ENCODE assay signal across 34 cellular contexts in genomic region chr12:15234508-15234907, GRCh38. TPM values are rescaled to one million over a fixed set of nuclear protein-coding genes. Genes with fewer than 3 reads are reported as not detected.
"Had no signal": no experiment of that assay in that cellular context is flagged by ENCODE, and none has a peak within 500 bp of the region (broad histone marks: within the 10 kb centered on the region; RNA-seq: fewer than 3 reads in every experiment).

No MANE protein-coding gene starts in this region.

- ATAC-seq: activated CD8-positive, alpha-beta T cell treated with anti-CD3 and anti-CD28 coated beads for 36 hours; activated naive CD8-positive, alpha-beta T cell treated with anti-CD3 and anti-CD28 coated beads, Interleukin-2, amount 50 U/mL, for 24 hours had no signal

- H3K4me1 ChIP-seq: ascending aorta had no signal

- H3K27ac ChIP-seq: ascending aorta, VCaP had no signal

- DNase-seq: activated CD4-positive, alpha-beta memory T cell treated with anti-CD3 and anti-CD28 coated beads for 36 hours; activated CD4-positive, alpha-beta T cell treated with anti-CD3 and anti-CD28 coated beads for 4 hours; activated CD4-positive, alpha-beta T cell treated with anti-CD3 and anti-CD28 coated beads, Interleukin-2, amount 10 ng/mL, durations not matched to agents 24 days and 14 days; activated CD4-positive, alpha-beta T cell treated with anti-CD3 and anti-CD28 coated beads, Interleukin-2, amount 50 U/mL, for 1 hour; activated CD4-positive, alpha-beta T cell treated with anti-CD3 and anti-CD28 coated beads, Interleukin-2, amount 50 U/mL, for 4 hours; activated CD4-positive, CD25-positive, alpha-beta regulatory T cell; activated CD4-positive, CD25-positive, alpha-beta regulatory T cell treated with anti-CD3 and anti-CD28 coated beads, Interleukin-2, amount 50 U/mL, for 72 hours; activated CD8-positive, alpha-beta memory T cell treated with anti-CD3 and anti-CD28 coated beads, Interleukin-2, amount 50 U/mL, for 4 hours; activated CD8-positive, alpha-beta T cell treated with anti-CD3 and anti-CD28 coated beads for 36 hours; activated effector memory CD4-positive, alpha-beta T cell treated with Interleukin-2 at 50 U/mL for 16 hours; activated gamma-delta T cell; activated naive CD4-positive, alpha-beta T cell treated with anti-CD3 and anti-CD28 coated beads, Interleukin-2, amount 10 ng/mL, durations not matched to agents 7 days and 5 days; activated naive CD4-positive, alpha-beta T cell treated with Interleukin-2 at 50 U/mL for 16 hours; activated naive CD8-positive, alpha-beta T cell treated with anti-CD3 and anti-CD28 coated beads, Interleukin-2, amount 10 ng/mL, durations not matched to agents 7 days and 5 days; activated naive CD8-positive, alpha-beta T cell treated with anti-CD3 and anti-CD28 coated beads, Interleukin-2, amount 50 U/mL, for 24 hours; activated T-cell treated with anti-CD3 and anti-CD28 coated beads for 4 hours; activated T-cell treated with anti-CD3 and anti-CD28 coated beads, Interleukin-2, amount 50 U/mL, for 24 hours; activated T-cell treated with anti-CD3 and anti-CD28 coated beads, Interleukin-2, amount 50 U/mL, for 48 hours; amygdala; anterior cingulate cortex; central memory CD4-positive, alpha-beta T cell; SW 1271; T-helper 1 cell; T-helper 2 cell; T-helper 9 cell had no signal

- H3K4me3 ChIP-seq: ascending aorta had no signal

- H3K27ac Mint-ChIP-seq: activated CD4-positive, alpha-beta memory T cell treated with anti-CD3 and anti-CD28 coated beads for 36 hours; activated CD4-positive, alpha-beta T cell treated with anti-CD3 and anti-CD28 coated beads, Interleukin-2, amount 10 ng/mL, durations not matched to agents 24 days and 14 days; activated CD8-positive, alpha-beta T cell treated with anti-CD3 and anti-CD28 coated beads for 36 hours; activated naive CD4-positive, alpha-beta T cell treated with anti-CD3 and anti-CD28 coated beads, Interleukin-2, amount 10 ng/mL, durations not matched to agents 7 days and 5 days; activated naive CD4-positive, alpha-beta T cell treated with anti-CD3 and anti-CD28 coated beads, Interleukin-2, amount 50 U/mL, for 24 hours; activated naive CD8-positive, alpha-beta T cell; activated naive CD8-positive, alpha-beta T cell treated with anti-CD3 and anti-CD28 coated beads, Interleukin-2, amount 10 ng/mL, durations not matched to agents 7 days and 5 days; activated naive CD8-positive, alpha-beta T cell treated with anti-CD3 and anti-CD28 coated beads, Interleukin-2, amount 50 U/mL, for 24 hours; activated T-cell treated with anti-CD3 and anti-CD28 coated beads, Interleukin-2, amount 50 U/mL, for 24 hours; activated T-helper 2 cell treated with anti-CD3 and anti-CD28 coated beads, Interferon-gamma antibody, Interleukin-2, Interleukin-4, amounts not matched to agents 10 μg/mL and 5 μg/mL and 100 μg/mL, durations not matched to agents 14 hours and 24 hours and 36 hours; brain; T-helper 1 cell treated with Interleukin-12 subunit alpha and Interleukin-12 subunit beta and Interleukin-4 antibody, amounts not matched to agents 30 μg/mL and 1 μg/mL, for 36 hours; T-helper 2 cell treated with Interferon-gamma antibody and Interleukin-4, amounts not matched to agents 5 μg/mL and 100 μg/mL, for 36 hours had no signal

- H3K4me1 Mint-ChIP-seq: activated CD4-positive, alpha-beta T cell treated with anti-CD3 and anti-CD28 coated beads, Interleukin-2, amount 10 ng/mL, durations not matched to agents 24 days and 14 days; activated naive CD4-positive, alpha-beta T cell treated with anti-CD3 and anti-CD28 coated beads, Interleukin-2, amount 10 ng/mL, durations not matched to agents 7 days and 5 days; activated naive CD4-positive, alpha-beta T cell treated with anti-CD3 and anti-CD28 coated beads, Interleukin-2, amount 50 U/mL, for 24 hours; activated naive CD8-positive, alpha-beta T cell treated with anti-CD3 and anti-CD28 coated beads, Interleukin-2, amount 10 ng/mL, durations not matched to agents 7 days and 5 days; activated naive CD8-positive, alpha-beta T cell treated with anti-CD3 and anti-CD28 coated beads, Interleukin-2, amount 50 U/mL, for 24 hours had no signal

- H3K4me3 Mint-ChIP-seq: activated CD4-positive, alpha-beta memory T cell treated with anti-CD3 and anti-CD28 coated beads for 36 hours; activated CD4-positive, alpha-beta T cell treated with anti-CD3 and anti-CD28 coated beads, Interleukin-2, amount 10 ng/mL, durations not matched to agents 24 days and 14 days; activated CD8-positive, alpha-beta T cell treated with anti-CD3 and anti-CD28 coated beads for 36 hours; activated naive CD4-positive, alpha-beta T cell treated with anti-CD3 and anti-CD28 coated beads, Interleukin-2, amount 10 ng/mL, durations not matched to agents 7 days and 5 days; activated naive CD4-positive, alpha-beta T cell treated with anti-CD3 and anti-CD28 coated beads, Interleukin-2, amount 50 U/mL, for 24 hours; activated naive CD8-positive, alpha-beta T cell; activated naive CD8-positive, alpha-beta T cell treated with anti-CD3 and anti-CD28 coated beads, Interleukin-2, amount 10 ng/mL, durations not matched to agents 7 days and 5 days; activated naive CD8-positive, alpha-beta T cell treated with anti-CD3 and anti-CD28 coated beads, Interleukin-2, amount 50 U/mL, for 24 hours; activated T-cell treated with anti-CD3 and anti-CD28 coated beads, Interleukin-2, amount 50 U/mL, for 24 hours; brain; T-helper 1 cell treated with Interleukin-12 subunit alpha and Interleukin-12 subunit beta and Interleukin-4 antibody, amounts not matched to agents 30 μg/mL and 1 μg/mL, for 36 hours; T-helper 2 cell treated with Interferon-gamma antibody and Interleukin-4, amounts not matched to agents 5 μg/mL and 100 μg/mL, for 36 hours had no signal

- H3K36me3 ChIP-seq: ascending aorta had no signal

- H3K36me3 Mint-ChIP-seq: activated CD4-positive, alpha-beta memory T cell treated with anti-CD3 and anti-CD28 coated beads for 36 hours; activated naive CD4-positive, alpha-beta T cell treated with anti-CD3 and anti-CD28 coated beads, Interleukin-2, amount 10 ng/mL, durations not matched to agents 7 days and 5 days; activated naive CD4-positive, alpha-beta T cell treated with anti-CD3 and anti-CD28 coated beads, Interleukin-2, amount 50 U/mL, for 24 hours; activated naive CD8-positive, alpha-beta T cell; activated naive CD8-positive, alpha-beta T cell treated with anti-CD3 and anti-CD28 coated beads, Interleukin-2, amount 10 ng/mL, durations not matched to agents 7 days and 5 days; brain had no signal

- H3K9me3 Mint-ChIP-seq: activated CD4-positive, alpha-beta memory T cell treated with anti-CD3 and anti-CD28 coated beads for 36 hours; activated CD4-positive, alpha-beta T cell treated with anti-CD3 and anti-CD28 coated beads, Interleukin-2, amount 10 ng/mL, durations not matched to agents 24 days and 14 days; activated CD8-positive, alpha-beta T cell treated with anti-CD3 and anti-CD28 coated beads for 36 hours; activated naive CD4-positive, alpha-beta T cell treated with anti-CD3 and anti-CD28 coated beads, Interleukin-2, amount 10 ng/mL, durations not matched to agents 7 days and 5 days; activated naive CD4-positive, alpha-beta T cell treated with anti-CD3 and anti-CD28 coated beads, Interleukin-2, amount 50 U/mL, for 24 hours; activated naive CD8-positive, alpha-beta T cell treated with anti-CD3 and anti-CD28 coated beads, Interleukin-2, amount 10 ng/mL, durations not matched to agents 7 days and 5 days; activated naive CD8-positive, alpha-beta T cell treated with anti-CD3 and anti-CD28 coated beads, Interleukin-2, amount 50 U/mL, for 24 hours; activated T-cell treated with anti-CD3 and anti-CD28 coated beads, Interleukin-2, amount 50 U/mL, for 24 hours; activated T-helper 2 cell treated with anti-CD3 and anti-CD28 coated beads, Interferon-gamma antibody, Interleukin-2, Interleukin-4, amounts not matched to agents 10 μg/mL and 5 μg/mL and 100 μg/mL, durations not matched to agents 14 hours and 24 hours and 36 hours; T-helper 1 cell treated with Interleukin-12 subunit alpha and Interleukin-12 subunit beta and Interleukin-4 antibody, amounts not matched to agents 30 μg/mL and 1 μg/mL, for 36 hours; T-helper 2 cell treated with Interferon-gamma antibody and Interleukin-4, amounts not matched to agents 5 μg/mL and 100 μg/mL, for 36 hours had no signal

- H3K27me3 ChIP-seq: ascending aorta had no signal

- H3K9me3 ChIP-seq: ascending aorta had no signal

RNA-seq across cellular contexts. Expression of gene RERG, which starts 13.3 kb away (rescaled TPM):
- total RNA-seq: activated CD4-positive, alpha-beta memory T cell treated with anti-CD3 and anti-CD28 coated beads for 36 hours; activated CD4-positive, alpha-beta T cell treated with anti-CD3 and anti-CD28 coated beads, Interleukin-2, amount 10 ng/mL, durations not matched to agents 24 days and 14 days; activated CD8-positive, alpha-beta memory T cell treated with anti-CD3 and anti-CD28 coated beads for 36 hours; activated CD8-positive, alpha-beta T cell treated with anti-CD3 and anti-CD28 coated beads for 36 hours; activated naive CD8-positive, alpha-beta T cell treated with anti-CD3 and anti-CD28 coated beads, Interleukin-2, amount 10 ng/mL, durations not matched to agents 7 days and 5 days; activated T-helper 2 cell treated with anti-CD3 and anti-CD28 coated beads, Interferon-gamma antibody, Interleukin-2, Interleukin-4, amounts not matched to agents 10 μg/mL and 5 μg/mL and 100 μg/mL, durations not matched to agents 14 hours and 24 hours and 36 hours had no signal
